27 cellular contexts compared by ENCODE assay signal in genomic region chr3:67415504-67415903, GRCh38.
DNase-seq lines count a peak whose midpoint lies in the region; ATAC-seq and TF ChIP-seq lines count a peak whose summit lies in the region.
"Had no signal": no experiment of that assay in that cellular context is flagged by ENCODE, and none has a peak within 500 bp of the region (broad histone marks: within the 10 kb centered on the region; RNA-seq: fewer than 3 reads in every experiment).

No MANE protein-coding gene starts in this region.

- TF ChIP-seq CTCF in AG10803 (conservative IDR thresholded peaks at IDR 0.05; ENCODE audit: low read length): no peak
- no peak for TF ChIP-seq CTCF in HFFc6 (IDR thresholded peaks at IDR 0.05)
- TF ChIP-seq CTCF in fibroblast of villous mesenchyme (IDR thresholded peaks at IDR 0.05; ENCODE audit: insufficient read depth, low read depth, low read length): no peak

- H3K4me1 Mint-ChIP-seq in HFFc6 (ENCODE audit: low read depth): peaks cover 43% of the 10 kb centered on the region
- H3K4me1 Mint-ChIP-seq: activated CD4-positive, alpha-beta T cell treated with anti-CD3 and anti-CD28 coated beads, Interleukin-2, amount 10 ng/mL, durations not matched to agents 7 days and 5 days; activated naive CD8-positive, alpha-beta T cell treated with anti-CD3 and anti-CD28 coated beads, Interleukin-2, amount 10 ng/mL, durations not matched to agents 7 days and 5 days; neural crest cell had no signal

- no peak for ATAC-seq in GM18502 (IDR thresholded peaks at IDR 0.05; ENCODE audit: poor library complexity, unreplicated experiment)
- ATAC-seq: heart right ventricle, left colon had no signal

- peaks cover 12% of the 10 kb centered on the region for H3K9me3 Mint-ChIP-seq in HFFc6

- peak overlapping the region; percentile 72 for H3K27ac Mint-ChIP-seq in HFFc6
- H3K27ac Mint-ChIP-seq: activated CD4-positive, alpha-beta T cell treated with anti-CD3 and anti-CD28 coated beads, Interleukin-2, amount 10 ng/mL, durations not matched to agents 7 days and 5 days; activated naive CD8-positive, alpha-beta T cell treated with anti-CD3 and anti-CD28 coated beads, Interleukin-2, amount 10 ng/mL, durations not matched to agents 7 days and 5 days; activated T-helper 2 cell treated with anti-CD3 and anti-CD28 coated beads, Interferon-gamma antibody, Interleukin-2, Interleukin-4, amounts not matched to agents 10 μg/mL and 5 μg/mL and 100 μg/mL, durations not matched to agents 14 hours and 24 hours and 36 hours; dendritic cell treated with granulocyte-macrophage colony-stimulating factor and Interleukin-4, amounts not matched to agents 40 ng/mL and 50 ng/mL, for 4 days; stimulated activated naive CD8-positive, alpha-beta T cell treated with anti-CD3 and anti-CD28 coated beads, Interleukin-15, Interleukin-2, amounts not matched to agents 100 ng/mL and 50 ng/mL, for 24 hours had no signal

- no peak overlapping the region; the same call in 1 of the 2 replicates for H3K4me3 Mint-ChIP-seq in HFFc6
- H3K4me3 Mint-ChIP-seq: activated CD4-positive, alpha-beta T cell treated with anti-CD3 and anti-CD28 coated beads, Interleukin-2, amount 10 ng/mL, durations not matched to agents 7 days and 5 days; activated naive CD8-positive, alpha-beta T cell treated with anti-CD3 and anti-CD28 coated beads, Interleukin-2, amount 10 ng/mL, durations not matched to agents 7 days and 5 days; CD4-positive, CD25-positive, alpha-beta regulatory T cell; dendritic cell treated with granulocyte-macrophage colony-stimulating factor and Interleukin-4, amounts not matched to agents 40 ng/mL and 50 ng/mL, for 4 days; neural crest cell; stimulated activated naive CD8-positive, alpha-beta T cell treated with anti-CD3 and anti-CD28 coated beads, Interleukin-15, Interleukin-2, amounts not matched to agents 100 ng/mL and 50 ng/mL, for 24 hours had no signal

- DNase-seq in AG10803 (ENCODE audit: low read depth) (peak; percentile 67), HFFc6 (peak; percentile 42), amniotic epithelial cell (ENCODE audit: low read depth) (peak; percentile 53), fibroblast of villous mesenchyme (ENCODE audit: low read depth) (peak; percentile 44), NCI-H82 treated with DMSO at 0.1 percent for 48 hours (lab: John Stamatoyannopoulos, UW; ENCODE audit: unreplicated experiment) (no peak), cerebellar nuclear complex (lab: John Stamatoyannopoulos, UW) (no peak), HuH-7.5 (ENCODE audit: low spot score) (no peak)
- DNase-seq: activated CD4-positive, alpha-beta T cell treated with anti-CD3 and anti-CD28 coated beads, Interleukin-2, amount 10 ng/mL, durations not matched to agents 7 days and 5 days; activated CD8-positive, alpha-beta memory T cell treated with anti-CD3 and anti-CD28 coated beads, Interleukin-2, amount 50 U/mL, for 48 hours; activated naive CD8-positive, alpha-beta T cell treated with anti-CD3 and anti-CD28 coated beads, Interleukin-2, amount 10 ng/mL, durations not matched to agents 7 days and 5 days; CD4-positive, CD25-positive, alpha-beta regulatory T cell; heart right ventricle; left colon; NCI-H1105; NCI-H2029; NCI-H2227 treated with DMSO at 0.1 percent for 48 hours; NCI-H774; right lobe of liver; stimulated activated CD4-positive, alpha-beta T cell treated with anti-CD3 and anti-CD28 coated beads, Interleukin-4, amount 100 ng/mL, for 4 hours had no signal

- H3K4me3 ChIP-seq in AG10803 (ENCODE audit: low read length): no peak overlapping the region
- no peak overlapping the region for H3K4me3 ChIP-seq in fibroblast of villous mesenchyme (ENCODE audit: low read depth, low read length)
- H3K4me3 ChIP-seq: cardiac muscle cell, heart right ventricle, right lobe of liver, SK-N-MC, vagina had no signal

- peaks cover 21% of the 10 kb centered on the region for H3K36me3 Mint-ChIP-seq in HFFc6 (ENCODE audit: low read depth)

- H3K27me3 Mint-ChIP-seq in HFFc6 (ENCODE audit: insufficient read depth): no peaks in the 10 kb centered on the region
- H3K27me3 Mint-ChIP-seq: activated CD4-positive, alpha-beta T cell treated with anti-CD3 and anti-CD28 coated beads, Interleukin-2, amount 10 ng/mL, durations not matched to agents 7 days and 5 days; activated naive CD8-positive, alpha-beta T cell treated with anti-CD3 and anti-CD28 coated beads, Interleukin-2, amount 10 ng/mL, durations not matched to agents 7 days and 5 days; CD4-positive, CD25-positive, alpha-beta regulatory T cell; dendritic cell treated with granulocyte-macrophage colony-stimulating factor and Interleukin-4, amounts not matched to agents 40 ng/mL and 50 ng/mL, for 4 days; stimulated activated naive CD8-positive, alpha-beta T cell treated with anti-CD3 and anti-CD28 coated beads, Interleukin-15, Interleukin-2, amounts not matched to agents 100 ng/mL and 50 ng/mL, for 24 hours had no signal

Comparison
In these comparisons a context has a peak if more than half of its experiments do, and no peak if none do; other contexts are left out.
1. DNase-seq: peak in AG10803 (single experiment), HFFc6 (single experiment), amniotic epithelial cell (single experiment) and fibroblast of villous mesenchyme (single experiment); none in NCI-H82 treated with DMSO at 0.1 percent for 48 hours (single experiment), cerebellar nuclear complex (0 of 2) and HuH-7.5 (single experiment).